18 cellular contexts compared by ENCODE assay signal in the genomic region with DNA sequence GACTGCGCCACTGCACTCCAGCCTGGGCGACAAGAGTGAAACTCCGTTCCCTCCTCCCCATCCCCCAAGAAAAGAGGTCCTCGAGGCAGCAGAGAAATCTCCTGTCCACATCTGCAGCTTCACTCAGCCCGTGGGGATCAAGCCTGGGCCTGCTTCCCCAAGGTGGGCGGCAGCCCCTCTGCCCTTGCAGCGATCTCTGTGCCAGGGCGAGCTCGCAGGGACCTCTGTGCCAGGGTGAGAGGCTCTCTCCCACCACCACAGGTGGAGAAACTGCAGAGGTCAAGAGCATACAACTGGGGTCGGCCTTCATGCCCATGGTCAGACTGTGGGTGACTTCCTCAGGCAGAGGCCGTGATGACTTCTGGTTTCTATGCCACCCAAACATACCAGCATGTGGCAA.
"Had no signal": no experiment of that assay in that cellular context is flagged by ENCODE, and none has a peak within 500 bp of the region (broad histone marks: within the 10 kb centered on the region; RNA-seq: fewer than 3 reads in every experiment).

No MANE protein-coding gene starts in this region.

- H3K27ac ChIP-seq: colonic mucosa, esophagus muscularis mucosa, prostate gland, right atrium auricular region, skin epidermis, thoracic aorta, tibial nerve, vagina had no signal

- H3K4me3 ChIP-seq: colonic mucosa, esophagus muscularis mucosa, mucosa of descending colon, prostate gland, right atrium auricular region, skin epidermis, spleen, thoracic aorta, tibial nerve, vagina had no signal

- H3K27me3 ChIP-seq: colonic mucosa, esophagus muscularis mucosa, right atrium auricular region, spleen, tibial nerve, vagina had no signal

- DNase-seq: colonic mucosa; dermis blood vessel endothelial cell; effector memory CD4-positive, alpha-beta T cell; foreskin melanocyte; mesenchymal stem cell; mucosa of descending colon; naive B cell; spleen; stimulated activated CD4-positive, alpha-beta T cell treated with anti-CD3 and anti-CD28 coated beads, Interleukin-4, amount 100 ng/mL, for 4 hours; stimulated activated naive B cell treated with anti-CD40 and anti-IgM and Interleukin-4, amounts not matched to agents 10 μg/mL and 1 μg/mL and 100 μg/mL, for 72 hours had no signal

- H3K9me3 ChIP-seq: colonic mucosa, esophagus muscularis mucosa, mucosa of descending colon, prostate gland, right atrium auricular region, spleen, thoracic aorta, tibial nerve, vagina had no signal

- H3K36me3 ChIP-seq: colonic mucosa, prostate gland, right atrium auricular region, thoracic aorta, vagina had no signal

- H3K4me1 ChIP-seq: prostate gland had no signal

- ATAC-seq: mucosa of descending colon; natural killer cell treated with Interleukin-12 subunit alpha and Interleukin-12 subunit beta and Interleukin-15 and Interleukin-18, amount 100 ng/mL, for 72 hours; stimulated activated naive B cell treated with anti-CD40 and anti-IgM and Interleukin-4, amounts not matched to agents 10 μg/mL and 1 μg/mL and 100 μg/mL, for 72 hours had no signal
